ENCODE assay signal across 1 cellular context in the genomic region with DNA sequence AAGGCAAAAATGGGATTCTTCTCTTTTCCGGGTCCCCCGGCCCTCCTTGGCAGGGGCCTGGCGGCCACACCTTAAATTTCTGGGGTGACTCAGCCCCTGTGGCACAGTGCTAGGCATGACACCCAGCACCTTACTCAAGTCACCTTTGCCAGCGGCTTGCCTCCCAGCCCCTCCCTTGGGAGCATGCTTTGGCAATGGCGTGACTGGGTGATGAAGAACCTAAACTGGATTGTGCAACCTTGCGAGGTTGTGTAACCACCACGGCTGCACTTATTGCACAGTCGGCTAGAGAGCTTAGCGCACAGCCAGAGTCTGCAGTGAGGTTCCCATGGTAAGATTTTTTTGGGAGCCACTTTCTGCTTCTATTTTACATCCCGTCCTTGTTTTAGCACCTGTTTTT.
TF ChIP-seq lines count a peak whose summit lies in the region.

No MANE protein-coding gene starts in this region.

TF ChIP-seq in GM23338, 12 proteins besides CTCF, POLR2A, EP300 and RAD21 (continued from another document):
- TF ChIP-seq, protein P1, sequence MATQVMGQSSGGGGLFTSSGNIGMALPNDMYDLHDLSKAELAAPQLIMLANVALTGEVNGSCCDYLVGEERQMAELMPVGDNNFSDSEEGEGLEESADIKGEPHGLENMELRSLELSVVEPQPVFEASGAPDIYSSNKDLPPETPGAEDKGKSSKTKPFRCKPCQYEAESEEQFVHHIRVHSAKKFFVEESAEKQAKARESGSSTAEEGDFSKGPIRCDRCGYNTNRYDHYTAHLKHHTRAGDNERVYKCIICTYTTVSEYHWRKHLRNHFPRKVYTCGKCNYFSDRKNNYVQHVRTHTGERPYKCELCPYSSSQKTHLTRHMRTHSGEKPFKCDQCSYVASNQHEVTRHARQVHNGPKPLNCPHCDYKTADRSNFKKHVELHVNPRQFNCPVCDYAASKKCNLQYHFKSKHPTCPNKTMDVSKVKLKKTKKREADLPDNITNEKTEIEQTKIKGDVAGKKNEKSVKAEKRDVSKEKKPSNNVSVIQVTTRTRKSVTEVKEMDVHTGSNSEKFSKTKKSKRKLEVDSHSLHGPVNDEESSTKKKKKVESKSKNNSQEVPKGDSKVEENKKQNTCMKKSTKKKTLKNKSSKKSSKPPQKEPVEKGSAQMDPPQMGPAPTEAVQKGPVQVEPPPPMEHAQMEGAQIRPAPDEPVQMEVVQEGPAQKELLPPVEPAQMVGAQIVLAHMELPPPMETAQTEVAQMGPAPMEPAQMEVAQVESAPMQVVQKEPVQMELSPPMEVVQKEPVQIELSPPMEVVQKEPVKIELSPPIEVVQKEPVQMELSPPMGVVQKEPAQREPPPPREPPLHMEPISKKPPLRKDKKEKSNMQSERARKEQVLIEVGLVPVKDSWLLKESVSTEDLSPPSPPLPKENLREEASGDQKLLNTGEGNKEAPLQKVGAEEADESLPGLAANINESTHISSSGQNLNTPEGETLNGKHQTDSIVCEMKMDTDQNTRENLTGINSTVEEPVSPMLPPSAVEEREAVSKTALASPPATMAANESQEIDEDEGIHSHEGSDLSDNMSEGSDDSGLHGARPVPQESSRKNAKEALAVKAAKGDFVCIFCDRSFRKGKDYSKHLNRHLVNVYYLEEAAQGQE (IDR thresholded peaks at IDR 0.05; ENCODE audit: unreplicated experiment), result no peak
- TF ChIP-seq ZNF114 (CRISPR knock-in tag; IDR thresholded peaks at IDR 0.05) (no peak), EZH2phosphoT487 (IDR thresholded peaks at IDR 0.05; ENCODE audit: unreplicated experiment) (no peak), CREB1 (CRISPR knock-in tag; IDR thresholded peaks at IDR 0.05; ENCODE audit: low read depth) (no peak), NANOG (IDR thresholded peaks at IDR 0.05; ENCODE audit: borderline replicate concordance) (no peak)
TF ChIP-seq in GM23338: peak in this region for 0.
